In the genomic region with DNA sequence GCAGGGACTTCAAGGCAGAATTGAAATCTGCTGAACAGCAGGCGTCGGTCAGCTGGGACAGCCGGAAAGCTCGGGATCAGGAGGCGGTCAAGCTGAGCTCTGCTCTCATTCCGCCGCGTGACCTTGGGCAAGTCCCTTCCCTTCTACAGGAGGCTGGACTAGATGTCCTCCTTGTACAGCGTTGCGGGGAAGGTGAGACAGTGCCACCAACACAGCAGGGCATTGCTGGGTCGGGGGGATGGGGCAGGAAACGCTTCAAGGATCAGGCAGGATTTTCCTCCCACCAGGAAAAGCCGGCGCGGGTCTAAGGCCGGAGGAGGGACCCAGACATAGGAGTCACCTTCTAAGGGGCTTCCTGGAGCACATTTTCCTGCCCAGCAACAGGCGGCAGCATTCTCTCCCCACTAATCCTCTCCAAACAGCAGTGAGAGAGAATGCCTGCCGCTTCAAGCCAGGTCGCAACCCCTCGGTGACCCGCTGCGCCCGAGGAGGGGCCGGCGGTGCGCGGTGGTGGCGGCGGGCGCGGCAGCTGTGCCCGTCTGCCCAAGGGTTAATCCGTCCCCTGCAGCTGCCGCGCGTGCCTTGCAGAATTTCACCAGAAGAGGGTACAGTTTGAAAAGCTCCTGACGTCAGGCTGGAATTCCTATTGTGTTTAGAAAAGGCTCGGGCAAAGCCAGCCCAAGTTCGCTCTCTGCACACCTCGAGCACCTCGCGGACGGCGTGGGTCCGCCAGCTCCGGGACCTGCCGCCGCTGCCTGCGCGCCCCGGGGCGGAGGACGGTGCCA, we compare ENCODE assay signal across 9 cellular contexts. TPM values are rescaled to one million over a fixed set of nuclear protein-coding genes. Genes with fewer than 3 reads are reported as not detected.
DNase-seq lines count a peak whose midpoint lies in the region; ATAC-seq and TF ChIP-seq lines count a peak whose summit lies in the region.
"Had no signal": no experiment of that assay in that cellular context is flagged by ENCODE, and none has a peak within 500 bp of the region (broad histone marks: within the 10 kb centered on the region; RNA-seq: fewer than 3 reads in every experiment).

A gene with protein sequence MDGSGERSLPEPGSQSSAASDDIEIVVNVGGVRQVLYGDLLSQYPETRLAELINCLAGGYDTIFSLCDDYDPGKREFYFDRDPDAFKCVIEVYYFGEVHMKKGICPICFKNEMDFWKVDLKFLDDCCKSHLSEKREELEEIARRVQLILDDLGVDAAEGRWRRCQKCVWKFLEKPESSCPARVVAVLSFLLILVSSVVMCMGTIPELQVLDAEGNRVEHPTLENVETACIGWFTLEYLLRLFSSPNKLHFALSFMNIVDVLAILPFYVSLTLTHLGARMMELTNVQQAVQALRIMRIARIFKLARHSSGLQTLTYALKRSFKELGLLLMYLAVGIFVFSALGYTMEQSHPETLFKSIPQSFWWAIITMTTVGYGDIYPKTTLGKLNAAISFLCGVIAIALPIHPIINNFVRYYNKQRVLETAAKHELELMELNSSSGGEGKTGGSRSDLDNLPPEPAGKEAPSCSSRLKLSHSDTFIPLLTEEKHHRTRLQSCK (plus strand): TSS at position 644 of the 785 bp plus-strand sequence. CDS start 493 bp downstream, outside the sequence.

- no peak for ATAC-seq in GM18505 (IDR thresholded peaks at IDR 0.05; ENCODE audit: unreplicated experiment)
- ATAC-seq in GM18520 (IDR thresholded peaks at IDR 0.05; ENCODE audit: unreplicated experiment): no peak

- H4K8ac ChIP-seq in trophoblast cell (ENCODE audit: low read depth, low read length): peak within 1 kb of the TSS; percentile 14

- H3K14ac ChIP-seq in trophoblast cell (ENCODE audit: low read length): no peak within 1 kb of the TSS

- H3K9ac ChIP-seq in BLaER1 (peak within 1 kb of the TSS; percentile 34; the same call in 1 of the 2 replicates), trophoblast cell (ENCODE audit: low read length) (no peak within 1 kb of the TSS)

- H3K36me3 ChIP-seq in BLaER1: no peaks in the 10 kb centered on the region
- no peaks in the 10 kb centered on the region for H3K36me3 ChIP-seq in MG63
- H3K36me3 ChIP-seq in trophoblast cell (ENCODE audit: control insufficient read depth in 1 of 2, insufficient read depth in 2 of 2, low read length in 2 of 2): no peaks in the 10 kb centered on the region

- no peak within 1 kb of the TSS for H2AK5ac ChIP-seq in trophoblast cell (ENCODE audit: low read length)

- H2BK12ac ChIP-seq in trophoblast cell (ENCODE audit: low read length): no peak within 1 kb of the TSS

- H2BK5ac ChIP-seq in trophoblast cell (ENCODE audit: low read depth, low read length, poor library complexity): no peak within 1 kb of the TSS

- H2AFZ ChIP-seq in trophoblast cell (ENCODE audit: insufficient read depth, low read length, poor library complexity): peak within 1 kb of the TSS; percentile 37

- no peak for TF ChIP-seq POLR2A in GM18505 (IDR thresholded peaks at IDR 0.05; ENCODE audit: borderline replicate concordance, extremely low read depth, insufficient read depth, insufficient read length)

- no peak within 1 kb of the TSS for H3K23ac ChIP-seq in trophoblast cell (ENCODE audit: low read length)

- H4K12ac ChIP-seq in trophoblast cell (ENCODE audit: low read depth, low read length): no peak within 1 kb of the TSS

- H3K27me3 ChIP-seq in BLaER1: peaks cover 50% of the 10 kb centered on the region
- no peaks in the 10 kb centered on the region for H3K27me3 ChIP-seq in MG63
- H3K27me3 ChIP-seq in trophoblast cell (ENCODE audit: insufficient read depth, low read length): peaks cover 23% of the 10 kb centered on the region

- H3K4ac ChIP-seq in trophoblast cell (ENCODE audit: low read depth, low read length): no peak within 1 kb of the TSS

- H3K4me3 ChIP-seq in BLaER1 (peak within 1 kb of the TSS; percentile 72), MG63 (peak within 1 kb of the TSS; percentile 42), trophoblast cell (ENCODE audit: low read depth, low read length) (peak within 1 kb of the TSS; percentile 18)

- H4K91ac ChIP-seq in trophoblast cell (ENCODE audit: low read depth, low read length): no peak within 1 kb of the TSS

- H3K18ac ChIP-seq in trophoblast cell (ENCODE audit: low read length): peak within 1 kb of the TSS; percentile 52

- H3K79me2 ChIP-seq in trophoblast cell (ENCODE audit: control insufficient read depth, insufficient read depth, low read length, poor library complexity): no peaks in the 10 kb centered on the region

- H3K27ac ChIP-seq in BLaER1 (no peak within 1 kb of the TSS), trophoblast cell (ENCODE audit: low read depth, low read length) (no peak within 1 kb of the TSS)
- H3K27ac ChIP-seq: epithelial cell of prostate had no signal

- H3K4me2 ChIP-seq in BLaER1: peak within 1 kb of the TSS; percentile 99
- H3K4me2 ChIP-seq in trophoblast cell (ENCODE audit: low read length): peak within 1 kb of the TSS; percentile 87

- DNase-seq in MG63 (peak; percentile 81), SW480 (ENCODE audit: low spot score) (peak; percentile 80), glomerular visceral epithelial cell (ENCODE audit: extremely low spot score) (peak; percentile 21), trophoblast cell (peak; percentile 28 to 63)
- DNase-seq in activated CD4-positive, CD25-positive, alpha-beta regulatory T cell (lab: John Stamatoyannopoulos, UW): no peak

- H4K20me1 ChIP-seq in BLaER1: peaks cover 34% of the 10 kb centered on the region; the same call in 1 of the 2 replicates

- no peak within 1 kb of the TSS for H2BK120ac ChIP-seq in trophoblast cell (ENCODE audit: insufficient read depth, low read length, poor library complexity)

- no peaks in the 10 kb centered on the region for H3K9me3 ChIP-seq in BLaER1
- H3K9me3 ChIP-seq in MG63: no peaks in the 10 kb centered on the region
- peaks cover 14% of the 10 kb centered on the region for H3K9me3 ChIP-seq in trophoblast cell (ENCODE audit: insufficient read depth, low read depth, low read length)

- H3K4me1 ChIP-seq in BLaER1: peaks cover 16% of the 10 kb centered on the region
- peaks cover 6 to 8% of the 10 kb centered on the region in 2 experiments for H3K4me1 ChIP-seq in trophoblast cell (ENCODE audit: control insufficient read depth in 1 of 2, insufficient read depth in 2 of 2, low read length in 2 of 2)

- peaks cover 2% of the 10 kb centered on the region for H3K79me1 ChIP-seq in trophoblast cell (ENCODE audit: low read length)

- no CpG with 5 or more reads among the region's 53 CpGs for WGBS in trophoblast cell (ENCODE audit: extremely low coverage, insufficient coverage, insufficient read length)

RNA-seq across cellular contexts. Expression of the gene that starts here (rescaled TPM):
- 1.3 and 6.8 TPM in 2 replicates for total RNA-seq in MG63 (2014; rRNA removed; shearing (Covaris generic); ENCODE audit: low replicate concordance)
- polyA plus RNA-seq in trophoblast cell (2013): 1.3 and 1.5 TPM in 2 replicates

Comparison
In these comparisons a context has a peak if more than half of its experiments do, and no peak if none do; other contexts are left out.
1. H3K4me3 ChIP-seq: peak in every context shown above with its lines; median percentile 72 in BLaER1; 42 in MG63; 18 in trophoblast cell.
2. DNase-seq: peak in MG63 (single experiment), SW480 (single experiment), glomerular visceral epithelial cell (single experiment) and trophoblast cell (2 of 2); none in activated CD4-positive, CD25-positive, alpha-beta regulatory T cell (0 of 4).